Comparison of ENCODE assay signal across 8 cellular contexts in the genomic region with DNA sequence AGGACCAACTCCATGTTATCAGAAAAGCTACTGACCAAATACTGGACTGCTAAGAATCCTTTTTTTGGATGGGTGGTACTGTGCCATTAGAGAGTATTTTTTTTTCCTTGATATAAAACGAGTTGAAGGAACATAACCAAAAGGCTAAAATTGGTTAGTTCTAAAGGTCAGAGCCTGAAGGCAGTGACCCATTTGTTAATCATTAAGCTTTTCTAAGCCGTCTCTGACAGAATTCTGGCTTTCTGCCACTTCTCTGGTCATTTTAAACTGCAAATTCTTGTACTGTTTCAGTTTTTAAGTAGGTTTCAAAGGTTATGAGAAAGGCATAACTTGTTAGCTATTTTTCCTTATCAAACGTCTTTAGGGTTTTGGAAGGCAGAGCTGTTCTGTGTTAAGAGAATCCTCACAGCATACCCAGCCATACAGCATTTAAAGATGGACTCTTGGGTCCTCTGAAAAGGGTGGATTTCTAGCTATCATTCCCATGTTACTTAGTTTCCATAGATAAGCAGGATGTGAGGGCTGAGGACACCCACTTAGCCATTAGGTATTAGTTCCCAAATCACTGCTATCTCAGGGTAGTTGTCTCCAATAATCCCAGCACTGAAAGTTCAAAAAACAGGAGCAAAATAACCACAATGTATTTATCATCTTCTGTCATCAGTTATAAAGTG.
DNase-seq lines count a peak whose midpoint lies in the region; ATAC-seq and TF ChIP-seq lines count a peak whose summit lies in the region.

No MANE protein-coding gene starts in this region.

- TF ChIP-seq EP300 in Ishikawa (IDR thresholded peaks at IDR 0.05; ENCODE audit: borderline replicate concordance) = peak; percentile 53; the same call in 1 of the 2 replicates

- H3K9me3 ChIP-seq in effector memory CD4-positive, alpha-beta T cell (ENCODE audit: control insufficient read depth, low read length) = no peaks in the 10 kb centered on the region
- H3K9me3 ChIP-seq in parathyroid adenoma (ENCODE audit: control insufficient read depth, low read length) (no peaks in the 10 kb centered on the region), MG63 (peaks cover 2% of the 10 kb centered on the region; the same call in 1 of the 2 replicates)

- H3K4me3 ChIP-seq in effector memory CD4-positive, alpha-beta T cell (ENCODE audit: insufficient read depth, low read depth, low read length, poor library complexity, severe bottlenecking) = no peak overlapping the region
- no peak overlapping the region for H3K4me3 ChIP-seq in parathyroid adenoma (ENCODE audit: low read depth, low read length)
- H3K4me3 ChIP-seq in MG63 = no peak overlapping the region

- no peaks in the 10 kb centered on the region for H3K79me2 ChIP-seq in parathyroid adenoma

- H3K27ac ChIP-seq in effector memory CD4-positive, alpha-beta T cell (ENCODE audit: insufficient read depth, low read length, poor library complexity, severe bottlenecking) = peak overlapping the region; percentile 83
- peak overlapping the region; percentile 16 for H3K27ac ChIP-seq in parathyroid adenoma

- no peaks in the 10 kb centered on the region for H3K36me3 ChIP-seq in effector memory CD4-positive, alpha-beta T cell (ENCODE audit: control insufficient read depth, insufficient read depth, low read length)
- no peaks in the 10 kb centered on the region for H3K36me3 ChIP-seq in parathyroid adenoma (ENCODE audit: control insufficient read depth, insufficient read depth, low read length)
- no peaks in the 10 kb centered on the region for H3K36me3 ChIP-seq in MG63

- DNase-seq in EH (ENCODE audit: low read depth) (peak; percentile 70), MG63 (no peak), COR-L47 (lab: John Stamatoyannopoulos, UW) (no peak)
- no peak for DNase-seq in effector memory CD4-positive, alpha-beta T cell

- ATAC-seq in GM21515 (IDR thresholded peaks at IDR 0.05; ENCODE audit: unreplicated experiment) (peak; percentile 30), esophagus mucosa (no peak)

- no peak for TF ChIP-seq CTCF in parathyroid adenoma (IDR thresholded peaks at IDR 0.05)

- no peak overlapping the region for H3K4me2 ChIP-seq in parathyroid adenoma (ENCODE audit: low read length)

- H3K9ac ChIP-seq in parathyroid adenoma = no peak overlapping the region

- no peak for TF ChIP-seq RAD21 in Ishikawa (IDR thresholded peaks at IDR 0.05; ENCODE audit: low read depth)

- peak overlapping the region; percentile 61 for H2AFZ ChIP-seq in parathyroid adenoma

- peaks cover 32% of the 10 kb centered on the region for H3K4me1 ChIP-seq in effector memory CD4-positive, alpha-beta T cell (ENCODE audit: control insufficient read depth, insufficient read depth, low read length, poor library complexity, severe bottlenecking)
- peaks cover 7% of the 10 kb centered on the region for H3K4me1 ChIP-seq in parathyroid adenoma

- H3K27me3 ChIP-seq in effector memory CD4-positive, alpha-beta T cell (replicated peaks; ENCODE audit: control insufficient read depth, insufficient read depth, low read length, poor library complexity, severe bottlenecking) = no peaks in the 10 kb centered on the region
- H3K27me3 ChIP-seq in parathyroid adenoma (ENCODE audit: control insufficient read depth, insufficient read depth, low read length) = no peaks in the 10 kb centered on the region
- H3K27me3 ChIP-seq in MG63 = no peaks in the 10 kb centered on the region

TF ChIP-seq in Ishikawa, 13 proteins besides CTCF, POLR2A, EP300 and RAD21:
- TF ChIP-seq, protein P1, sequence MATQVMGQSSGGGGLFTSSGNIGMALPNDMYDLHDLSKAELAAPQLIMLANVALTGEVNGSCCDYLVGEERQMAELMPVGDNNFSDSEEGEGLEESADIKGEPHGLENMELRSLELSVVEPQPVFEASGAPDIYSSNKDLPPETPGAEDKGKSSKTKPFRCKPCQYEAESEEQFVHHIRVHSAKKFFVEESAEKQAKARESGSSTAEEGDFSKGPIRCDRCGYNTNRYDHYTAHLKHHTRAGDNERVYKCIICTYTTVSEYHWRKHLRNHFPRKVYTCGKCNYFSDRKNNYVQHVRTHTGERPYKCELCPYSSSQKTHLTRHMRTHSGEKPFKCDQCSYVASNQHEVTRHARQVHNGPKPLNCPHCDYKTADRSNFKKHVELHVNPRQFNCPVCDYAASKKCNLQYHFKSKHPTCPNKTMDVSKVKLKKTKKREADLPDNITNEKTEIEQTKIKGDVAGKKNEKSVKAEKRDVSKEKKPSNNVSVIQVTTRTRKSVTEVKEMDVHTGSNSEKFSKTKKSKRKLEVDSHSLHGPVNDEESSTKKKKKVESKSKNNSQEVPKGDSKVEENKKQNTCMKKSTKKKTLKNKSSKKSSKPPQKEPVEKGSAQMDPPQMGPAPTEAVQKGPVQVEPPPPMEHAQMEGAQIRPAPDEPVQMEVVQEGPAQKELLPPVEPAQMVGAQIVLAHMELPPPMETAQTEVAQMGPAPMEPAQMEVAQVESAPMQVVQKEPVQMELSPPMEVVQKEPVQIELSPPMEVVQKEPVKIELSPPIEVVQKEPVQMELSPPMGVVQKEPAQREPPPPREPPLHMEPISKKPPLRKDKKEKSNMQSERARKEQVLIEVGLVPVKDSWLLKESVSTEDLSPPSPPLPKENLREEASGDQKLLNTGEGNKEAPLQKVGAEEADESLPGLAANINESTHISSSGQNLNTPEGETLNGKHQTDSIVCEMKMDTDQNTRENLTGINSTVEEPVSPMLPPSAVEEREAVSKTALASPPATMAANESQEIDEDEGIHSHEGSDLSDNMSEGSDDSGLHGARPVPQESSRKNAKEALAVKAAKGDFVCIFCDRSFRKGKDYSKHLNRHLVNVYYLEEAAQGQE (IDR thresholded peaks at IDR 0.05; ENCODE audit: low read depth) = no peak
- TF ChIP-seq NFIC (IDR thresholded peaks at IDR 0.05) = peak; percentile 81
